In the genomic region with DNA sequence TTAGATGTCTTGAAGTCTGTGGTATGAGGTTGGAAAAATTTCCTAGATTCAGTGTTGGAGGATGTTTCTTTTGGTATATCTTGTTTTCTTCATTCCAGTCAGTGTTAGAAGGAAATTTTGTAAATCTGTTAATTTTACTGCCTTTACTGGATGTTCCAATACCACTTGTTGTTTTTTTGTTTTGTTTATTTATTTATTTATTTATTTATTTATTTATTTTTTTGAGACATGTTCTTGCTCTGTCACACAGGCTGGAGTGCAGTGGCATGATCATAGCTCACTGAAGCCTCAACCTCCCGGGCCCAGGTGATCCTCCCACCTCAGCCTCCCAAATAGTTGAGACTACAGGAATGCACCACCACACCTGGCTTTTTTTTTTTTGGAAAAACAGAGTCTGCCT, we compare ENCODE assay signal across 18 cellular contexts. TPM values are rescaled to one million over a fixed set of nuclear protein-coding genes. Genes with fewer than 3 reads are reported as not detected.
DNase-seq lines count a peak whose midpoint lies in the region; ATAC-seq and TF ChIP-seq lines count a peak whose summit lies in the region.
"Had no signal": no experiment of that assay in that cellular context is flagged by ENCODE, and none has a peak within 500 bp of the region (broad histone marks: within the 10 kb centered on the region; RNA-seq: fewer than 3 reads in every experiment).

No MANE protein-coding gene starts in this region.

- H3K36me3 Mint-ChIP-seq in GM23338 (ENCODE audit: low read depth) (no peaks in the 10 kb centered on the region), nephron (ENCODE audit: low read depth) (no peaks in the 10 kb centered on the region)
- no peaks in the 10 kb centered on the region for H3K36me3 Mint-ChIP-seq in dendritic cell treated with granulocyte-macrophage colony-stimulating factor and Interleukin-4, amounts not matched to agents 40 ng/mL and 50 ng/mL, for 4 days (ENCODE audit: low read depth)

- H3K4me3 ChIP-seq in GM23338 = no peak overlapping the region
- H3K4me3 ChIP-seq: PC-9, SJSA1 had no signal

- no peak for TF ChIP-seq CTCF in GM23338 (conservative IDR thresholded peaks at IDR 0.05; ENCODE audit: low read depth in 2 of 2)
- no peak for TF ChIP-seq CTCF in nephron (IDR thresholded peaks at IDR 0.05; ENCODE audit: unreplicated experiment in 3 of 3)

- no peaks in the 10 kb centered on the region for H3K4me1 ChIP-seq in GM23338 (ENCODE audit: insufficient read depth)
- H3K4me1 ChIP-seq: SJSA1 had no signal

- ATAC-seq in GM23338 (no peak), GM18868 (IDR thresholded peaks at IDR 0.05; ENCODE audit: unreplicated experiment) (no peak), GM18909 (IDR thresholded peaks at IDR 0.05; ENCODE audit: poor library complexity, unreplicated experiment) (no peak), GM18870 (IDR thresholded peaks at IDR 0.05; ENCODE audit: unreplicated experiment) (no peak)

- no peak for DNase-seq in GM23338 (ENCODE audit: low spot score)
- DNase-seq in NOMO-1 treated with DMSO at 0.1 percent for 48 hours (lab: John Stamatoyannopoulos, UW; ENCODE audit: unreplicated experiment) = no peak
- DNase-seq: Calu3; DMS153; DND-41; KBM-7; NCI-H1105; NCI-H2029; NCI-H446 treated with DMSO at 0.1 percent for 48 hours; NK-92 treated with Interleukin-12 subunit alpha and Interleukin-12 subunit beta, amount 100 ng/mL, for 24 hours; PC-9; RPMI8226 had no signal

- H3K27ac ChIP-seq in GM23338 (ENCODE audit: low read depth) = no peak overlapping the region
- H3K27ac ChIP-seq: PC-9, SJSA1 had no signal

- H3K79me2 ChIP-seq in GM23338 (replicated peaks; ENCODE audit: insufficient read depth) = no peaks in the 10 kb centered on the region

- H3K4me3 Mint-ChIP-seq in GM23338 = no peak overlapping the region
- no peak overlapping the region for H3K4me3 Mint-ChIP-seq in dendritic cell treated with granulocyte-macrophage colony-stimulating factor and Interleukin-4, amounts not matched to agents 40 ng/mL and 50 ng/mL, for 4 days
- H3K4me3 Mint-ChIP-seq in nephron = no peak overlapping the region

- H3K9me2 ChIP-seq in GM23338 (ENCODE audit: insufficient read depth) = no peaks in the 10 kb centered on the region

- intact Hi-C loops in dendritic cell treated with granulocyte-macrophage colony-stimulating factor and Interleukin-4, amounts not matched to agents 40 ng/mL and 50 ng/mL, for 4 days (cut with micrococcal nuclease) = loop anchor here (5.0 kb wide), 1 partner anchor 48 kb away; no protein-coding TSS in a partner anchor

- H3K9me3 Mint-ChIP-seq in GM23338 (no peaks in the 10 kb centered on the region), nephron (no peaks in the 10 kb centered on the region)
- no peaks in the 10 kb centered on the region for H3K9me3 Mint-ChIP-seq in dendritic cell treated with granulocyte-macrophage colony-stimulating factor and Interleukin-4, amounts not matched to agents 40 ng/mL and 50 ng/mL, for 4 days

- H3K4me1 Mint-ChIP-seq in GM23338 = no peaks in the 10 kb centered on the region
- H3K4me1 Mint-ChIP-seq in dendritic cell treated with granulocyte-macrophage colony-stimulating factor and Interleukin-4, amounts not matched to agents 40 ng/mL and 50 ng/mL, for 4 days (ENCODE audit: low read depth) = peaks cover 56% of the 10 kb centered on the region
- peaks cover 24% of the 10 kb centered on the region for H3K4me1 Mint-ChIP-seq in nephron

- no peaks in the 10 kb centered on the region for H3K27me3 ChIP-seq in GM23338 (ENCODE audit: insufficient read depth)

- no peak overlapping the region for H3K4me2 ChIP-seq in GM23338
- H3K4me2 ChIP-seq: PC-9 had no signal

- no peaks in the 10 kb centered on the region for H4K20me1 ChIP-seq in GM23338 (replicated peaks; ENCODE audit: insufficient read depth)

- no peaks in the 10 kb centered on the region for H3F3A ChIP-seq in GM23338 (replicated peaks; ENCODE audit: low read depth)

- no peaks in the 10 kb centered on the region for H3K36me3 ChIP-seq in GM23338 (ENCODE audit: insufficient read depth)
- H3K36me3 ChIP-seq: SJSA1 had no signal

- peak overlapping the region; percentile 87; the same call in 1 of the 2 replicates for H2AFZ ChIP-seq in GM23338
- H2AFZ ChIP-seq: PC-9 had no signal

- peaks cover 4% of the 10 kb centered on the region for H3K27me3 Mint-ChIP-seq in GM23338 (ENCODE audit: insufficient read depth, low read depth, poor library complexity)
- no peaks in the 10 kb centered on the region for H3K27me3 Mint-ChIP-seq in dendritic cell treated with granulocyte-macrophage colony-stimulating factor and Interleukin-4, amounts not matched to agents 40 ng/mL and 50 ng/mL, for 4 days
- H3K27me3 Mint-ChIP-seq in nephron (ENCODE audit: low read depth) = no peaks in the 10 kb centered on the region

- H3K27ac Mint-ChIP-seq in GM23338 (no peak overlapping the region), nephron (peak overlapping the region; percentile 64 to 80 (median 77))
- peak overlapping the region; percentile 75 for H3K27ac Mint-ChIP-seq in dendritic cell treated with granulocyte-macrophage colony-stimulating factor and Interleukin-4, amounts not matched to agents 40 ng/mL and 50 ng/mL, for 4 days

TF ChIP-seq in GM23338, 12 proteins besides CTCF, POLR2A, EP300 and RAD21 (continues in another document):
- TF ChIP-seq ZNF331 (CRISPR knock-in tag; IDR thresholded peaks at IDR 0.05; ENCODE audit: low read depth) = no peak
- no peak for TF ChIP-seq ZNF114 (CRISPR knock-in tag; IDR thresholded peaks at IDR 0.05)
- TF ChIP-seq, protein P1, sequence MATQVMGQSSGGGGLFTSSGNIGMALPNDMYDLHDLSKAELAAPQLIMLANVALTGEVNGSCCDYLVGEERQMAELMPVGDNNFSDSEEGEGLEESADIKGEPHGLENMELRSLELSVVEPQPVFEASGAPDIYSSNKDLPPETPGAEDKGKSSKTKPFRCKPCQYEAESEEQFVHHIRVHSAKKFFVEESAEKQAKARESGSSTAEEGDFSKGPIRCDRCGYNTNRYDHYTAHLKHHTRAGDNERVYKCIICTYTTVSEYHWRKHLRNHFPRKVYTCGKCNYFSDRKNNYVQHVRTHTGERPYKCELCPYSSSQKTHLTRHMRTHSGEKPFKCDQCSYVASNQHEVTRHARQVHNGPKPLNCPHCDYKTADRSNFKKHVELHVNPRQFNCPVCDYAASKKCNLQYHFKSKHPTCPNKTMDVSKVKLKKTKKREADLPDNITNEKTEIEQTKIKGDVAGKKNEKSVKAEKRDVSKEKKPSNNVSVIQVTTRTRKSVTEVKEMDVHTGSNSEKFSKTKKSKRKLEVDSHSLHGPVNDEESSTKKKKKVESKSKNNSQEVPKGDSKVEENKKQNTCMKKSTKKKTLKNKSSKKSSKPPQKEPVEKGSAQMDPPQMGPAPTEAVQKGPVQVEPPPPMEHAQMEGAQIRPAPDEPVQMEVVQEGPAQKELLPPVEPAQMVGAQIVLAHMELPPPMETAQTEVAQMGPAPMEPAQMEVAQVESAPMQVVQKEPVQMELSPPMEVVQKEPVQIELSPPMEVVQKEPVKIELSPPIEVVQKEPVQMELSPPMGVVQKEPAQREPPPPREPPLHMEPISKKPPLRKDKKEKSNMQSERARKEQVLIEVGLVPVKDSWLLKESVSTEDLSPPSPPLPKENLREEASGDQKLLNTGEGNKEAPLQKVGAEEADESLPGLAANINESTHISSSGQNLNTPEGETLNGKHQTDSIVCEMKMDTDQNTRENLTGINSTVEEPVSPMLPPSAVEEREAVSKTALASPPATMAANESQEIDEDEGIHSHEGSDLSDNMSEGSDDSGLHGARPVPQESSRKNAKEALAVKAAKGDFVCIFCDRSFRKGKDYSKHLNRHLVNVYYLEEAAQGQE (IDR thresholded peaks at IDR 0.05; ENCODE audit: unreplicated experiment) = no peak
- no peak for TF ChIP-seq CREB1 (CRISPR knock-in tag; IDR thresholded peaks at IDR 0.05; ENCODE audit: low read depth)
- no peak for TF ChIP-seq NANOG (IDR thresholded peaks at IDR 0.05; ENCODE audit: borderline replicate concordance)
- TF ChIP-seq EZH2phosphoT487 (IDR thresholded peaks at IDR 0.05; ENCODE audit: unreplicated experiment) = no peak
- TF ChIP-seq JUNB (IDR thresholded peaks at IDR 0.05; ENCODE audit: unreplicated experiment) = no peak
- TF ChIP-seq EZH2 (IDR thresholded peaks at IDR 0.05; ENCODE audit: low read depth, unreplicated experiment) = no peak
- TF ChIP-seq, protein P2, sequence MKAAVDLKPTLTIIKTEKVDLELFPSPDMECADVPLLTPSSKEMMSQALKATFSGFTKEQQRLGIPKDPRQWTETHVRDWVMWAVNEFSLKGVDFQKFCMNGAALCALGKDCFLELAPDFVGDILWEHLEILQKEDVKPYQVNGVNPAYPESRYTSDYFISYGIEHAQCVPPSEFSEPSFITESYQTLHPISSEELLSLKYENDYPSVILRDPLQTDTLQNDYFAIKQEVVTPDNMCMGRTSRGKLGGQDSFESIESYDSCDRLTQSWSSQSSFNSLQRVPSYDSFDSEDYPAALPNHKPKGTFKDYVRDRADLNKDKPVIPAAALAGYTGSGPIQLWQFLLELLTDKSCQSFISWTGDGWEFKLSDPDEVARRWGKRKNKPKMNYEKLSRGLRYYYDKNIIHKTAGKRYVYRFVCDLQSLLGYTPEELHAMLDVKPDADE (IDR thresholded peaks at IDR 0.05) = no peak
- TF ChIP-seq STAT1 (IDR thresholded peaks at IDR 0.05; ENCODE audit: unreplicated experiment) = no peak

RNA-seq across cellular contexts. Expression of gene WAC, which starts 53.0 kb away (rescaled TPM):
- 106 and 116 TPM in 2 replicates for total RNA-seq in GM23338 (2014; rRNA removed; shearing (Covaris generic))
- 52.8 and 59.4 TPM in 2 replicates for polyA plus RNA-seq in GM23338 (2016; fragmentation: Nextera tagmentation; extraction: Ambion mirVana)
